Comparison of ENCODE assay signal across 11 cellular contexts in the genomic region with DNA sequence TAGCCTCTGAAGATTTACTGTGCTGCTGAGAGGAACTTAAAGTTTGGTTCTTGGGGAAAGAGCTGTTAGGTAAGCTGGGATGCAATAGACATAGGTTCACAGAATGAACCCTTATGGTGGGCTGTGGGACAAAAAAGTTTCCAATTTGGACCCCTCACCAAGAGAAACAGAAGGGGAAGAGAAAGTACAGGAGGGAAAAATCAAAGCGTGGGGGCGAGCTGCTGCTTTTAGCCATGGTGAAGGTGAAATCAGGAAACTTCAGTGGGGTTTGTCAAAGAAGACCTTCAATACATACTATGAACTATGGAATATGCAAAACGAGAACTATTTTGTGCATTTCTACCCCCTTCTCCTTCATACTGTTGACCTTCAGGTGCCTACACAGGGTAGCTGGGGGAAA. TPM values are rescaled to one million over a fixed set of nuclear protein-coding genes. Genes with fewer than 3 reads are reported as not detected.
DNase-seq lines count a peak whose midpoint lies in the region; ATAC-seq lines count a peak whose summit lies in the region.
"Had no signal": no experiment of that assay in that cellular context is flagged by ENCODE, and none has a peak within 500 bp of the region (broad histone marks: within the 10 kb centered on the region; RNA-seq: fewer than 3 reads in every experiment).

No MANE protein-coding gene starts in this region.

- no peaks in the 10 kb centered on the region for H3K9me3 Mint-ChIP-seq in memory B cell
- H3K9me3 Mint-ChIP-seq: neural crest cell had no signal

- H3K27ac Mint-ChIP-seq in memory B cell, result peak overlapping the region; percentile 94

- no peaks in the 10 kb centered on the region for H3K36me3 Mint-ChIP-seq in memory B cell

- H3K4me3 Mint-ChIP-seq in memory B cell, result peak overlapping the region; percentile 68
- H3K4me3 Mint-ChIP-seq: neural crest cell had no signal

- DNase-seq in memory B cell (ENCODE audit: low spot score in 2 of 2) (no peak), medulla oblongata (ENCODE audit: extremely low spot score) (no peak), NCI-H146 treated with DMSO at 0.1 percent for 48 hours (lab: John Stamatoyannopoulos, UW; ENCODE audit: unreplicated experiment) (no peak), SIG-M5 treated with dmso at 0.1 percent for 504 hours (lab: John Stamatoyannopoulos, UW; ENCODE audit: unreplicated experiment) (no peak), H4 (ENCODE audit: low spot score) (no peak)
- DNase-seq: hippocampal formation, NCI-H510A treated with DMSO at 0.1 percent for 48 hours had no signal

- H3K4me1 Mint-ChIP-seq in memory B cell, result peaks cover 32% of the 10 kb centered on the region

- peak; percentile 22 for ATAC-seq in GM18511 (IDR thresholded peaks at IDR 0.05; ENCODE audit: unreplicated experiment)
- ATAC-seq in GM21528 (IDR thresholded peaks at IDR 0.05; ENCODE audit: low FRiP score, unreplicated experiment), result peak; percentile 17
- peak; percentile 4 for ATAC-seq in HG03469 (IDR thresholded peaks at IDR 0.05; ENCODE audit: unreplicated experiment)
- ATAC-seq in memory B cell (ENCODE audit: low read depth), result no peak

- no peaks in the 10 kb centered on the region for H3K27me3 Mint-ChIP-seq in memory B cell

RNA-seq across cellular contexts. Expression of gene NINJ2, which starts 10.6 kb away (rescaled TPM):
- total RNA-seq in H4 (2014; rRNA removed; shearing (Covaris generic)), result not detected in 2 replicates
